In the genomic region with DNA sequence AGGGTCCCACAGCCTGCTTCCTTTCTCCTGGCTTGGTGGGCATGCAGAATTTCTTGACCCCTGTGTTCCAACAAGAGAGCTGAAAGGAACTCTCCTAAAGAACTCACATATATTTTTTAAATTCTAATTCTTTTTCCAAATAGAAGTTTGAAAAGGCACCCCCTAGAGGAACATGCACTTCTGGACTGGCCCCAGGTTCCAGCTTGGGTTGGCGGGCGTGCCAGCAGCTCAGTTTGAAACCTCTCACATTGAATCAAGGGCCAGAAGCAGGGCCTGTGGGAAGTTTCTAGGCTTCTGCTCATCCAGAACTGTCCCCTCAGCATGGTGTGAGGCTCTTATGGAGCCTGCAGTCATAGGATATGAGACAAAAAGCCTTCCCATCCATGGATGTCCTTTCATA, we compare ENCODE assay signal across 19 cellular contexts.
DNase-seq lines count a peak whose midpoint lies in the region; ATAC-seq lines count a peak whose summit lies in the region.
"Had no signal": no experiment of that assay in that cellular context is flagged by ENCODE, and none has a peak within 500 bp of the region (broad histone marks: within the 10 kb centered on the region; RNA-seq: fewer than 3 reads in every experiment).

No MANE protein-coding gene starts in this region.

- H3K9ac ChIP-seq in adipocyte (ENCODE audit: low read length): peak overlapping the region; percentile 31

- H3K4me1 ChIP-seq in adipocyte (ENCODE audit: control insufficient read depth, insufficient read depth, low read length): peaks cover 18% of the 10 kb centered on the region

- H3K4me3 ChIP-seq in adipocyte (ENCODE audit: low read length): no peak overlapping the region
- H3K4me3 ChIP-seq: coronary artery, GM23338, heart right ventricle, MG63, upper lobe of left lung had no signal

- H3K27me3 ChIP-seq in adipocyte (replicated peaks; ENCODE audit: control insufficient read depth, insufficient read depth, low read length): peaks cover 23% of the 10 kb centered on the region
- H3K27me3 ChIP-seq: MG63, upper lobe of left lung had no signal

- peaks cover 3% of the 10 kb centered on the region for H3K9me3 ChIP-seq in adipocyte (ENCODE audit: control insufficient read depth, low read length)
- H3K9me3 ChIP-seq: heart right ventricle, MG63, upper lobe of left lung had no signal

- intact Hi-C loops in posterior cingulate gyrus (cut with DNase I): loop anchor here (5.0 to 10.0 kb wide), 2 partner anchors 313 to 1161 kb away; no protein-coding TSS in a partner anchor

- H3K36me3 ChIP-seq in adipocyte (ENCODE audit: control insufficient read depth, insufficient read depth, low read length, severe bottlenecking): no peaks in the 10 kb centered on the region
- H3K36me3 ChIP-seq: heart right ventricle, MG63, upper lobe of left lung had no signal

- DNase-seq in adipocyte (ENCODE audit: low read depth): no peak
- DNase-seq in pons (ENCODE audit: low spot score): peak; percentile 1
- no peak for DNase-seq in posterior cingulate gyrus
- no peak for DNase-seq in SIG-M5 treated with dmso at 0.1 percent for 504 hours (lab: John Stamatoyannopoulos, UW; ENCODE audit: unreplicated experiment)
- no peak for DNase-seq in activated CD4-positive, alpha-beta T cell treated with anti-CD3 and anti-CD28 coated beads, Interleukin-2, amount 50 U/mL, for 1 hour
- DNase-seq: DND-41; MG63; stimulated activated CD4-positive, alpha-beta T cell treated with anti-CD3 and anti-CD28 coated beads, Interleukin-4, amount 100 ng/mL, for 4 hours; upper lobe of left lung had no signal

- ATAC-seq in GM19043 (IDR thresholded peaks at IDR 0.05; ENCODE audit: low read depth, unreplicated experiment): peak; percentile 12
- ATAC-seq in HG03139 (IDR thresholded peaks at IDR 0.05; ENCODE audit: unreplicated experiment): peak; percentile 8
- ATAC-seq in GM18867 (IDR thresholded peaks at IDR 0.05; ENCODE audit: unreplicated experiment): no peak
- ATAC-seq: activated T-helper 17 cell treated with anti-CD3 and anti-CD28 coated beads, Interleukin-2, amount 50 U/mL, for 72 hours; CD8-positive, alpha-beta T cell; stimulated activated naive CD8-positive, alpha-beta T cell treated with anti-CD3 and anti-CD28 coated beads, Interleukin-15, amount 100 ng/mL, for 72 hours; T-cell had no signal
